Comparison of ENCODE assay signal across 10 cellular contexts in the genomic region with DNA sequence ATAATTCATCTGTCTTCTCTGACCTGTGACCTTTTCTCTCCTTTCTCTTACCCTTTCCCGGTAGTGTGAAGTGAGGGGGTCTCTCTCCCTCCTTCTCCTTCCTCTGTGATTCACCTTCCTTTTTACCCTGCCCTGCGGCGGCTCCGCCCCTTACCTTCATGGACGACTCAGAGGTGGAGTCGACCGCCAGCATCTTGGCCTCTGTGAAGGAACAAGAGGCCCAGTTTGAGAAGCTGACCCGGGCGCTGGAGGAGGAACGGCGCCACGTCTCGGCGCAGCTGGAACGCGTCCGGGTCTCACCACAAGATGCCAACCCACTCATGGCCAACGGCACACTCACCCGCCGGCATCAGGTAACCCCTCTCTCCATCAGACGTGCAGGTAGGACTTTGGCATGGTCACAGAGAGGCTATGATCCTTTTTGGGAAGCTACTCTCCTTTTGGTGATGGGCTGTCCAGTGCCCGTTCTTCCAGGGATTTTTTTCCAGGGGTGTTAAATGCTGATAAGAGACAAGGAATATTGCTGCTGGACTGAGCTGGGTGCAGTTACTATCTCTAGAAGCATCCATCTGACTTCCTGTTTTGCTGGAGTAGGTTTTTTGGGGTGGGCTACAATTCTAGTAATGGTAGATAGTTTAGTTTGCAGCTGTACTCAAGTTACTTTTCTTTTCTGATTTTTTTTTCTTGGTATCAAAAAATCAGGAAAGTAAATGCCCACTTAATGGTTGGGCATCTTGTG. TPM values are rescaled to one million over a fixed set of nuclear protein-coding genes. Genes with fewer than 3 reads are reported as not detected.
DNase-seq lines count a peak whose midpoint lies in the region; ATAC-seq and TF ChIP-seq lines count a peak whose summit lies in the region.
"Had no signal": no experiment of that assay in that cellular context is flagged by ENCODE, and none has a peak within 500 bp of the region (broad histone marks: within the 10 kb centered on the region; RNA-seq: fewer than 3 reads in every experiment).

No MANE protein-coding gene starts in this region.

- H3K27me3 ChIP-seq in lower lobe of right lung (ENCODE audit: low read depth) (no peaks in the 10 kb centered on the region), uterus (no peaks in the 10 kb centered on the region)

- TF ChIP-seq CTCF in lower lobe of right lung (IDR thresholded peaks at IDR 0.05) (no peak), uterus (IDR thresholded peaks at IDR 0.05) (no peak)

- H3K4me3 ChIP-seq in lower lobe of right lung = no peak overlapping the region
- H3K4me3 ChIP-seq in uterus = no peak overlapping the region

- intact Hi-C loops in Right ventricle myocardium inferior (cut with DNase I) (no loop called here), Right ventricle myocardium superior (cut with DNase I) (no loop called here), lower lobe of right lung (cut with DNase I) (no loop called here), uterus (cut with DNase I; ENCODE audit: low total_unique reads) (no loop called here)

- peaks cover 37% of the 10 kb centered on the region for H3K36me3 ChIP-seq in lower lobe of right lung
- no peaks in the 10 kb centered on the region for H3K36me3 ChIP-seq in uterus

- H3K9me3 ChIP-seq in lower lobe of right lung (no peaks in the 10 kb centered on the region), uterus (no peaks in the 10 kb centered on the region)

- H3K4me1 ChIP-seq in lower lobe of right lung (peaks cover 91% of the 10 kb centered on the region), uterus (peaks cover 0 to 29% of the 10 kb centered on the region in 2 donors)

- TF ChIP-seq POLR2A in uterus (IDR thresholded peaks at IDR 0.05) = no peak

- DNase-seq in Right ventricle myocardium inferior (ENCODE audit: missing footprints) (peak; percentile 68), Right ventricle myocardium superior (no peak), lower lobe of right lung (no peak), uterus (no peak)
- peak; percentile 52 for DNase-seq in activated CD8-positive, alpha-beta memory T cell treated with anti-CD3 and anti-CD28 coated beads, Interleukin-2, amount 50 U/mL, for 48 hours
- DNase-seq in activated effector memory CD4-positive, alpha-beta T cell treated with anti-CD3 and anti-CD28 coated beads, Interleukin-2, amount 50 U/mL, for 16 hours = no peak
- DNase-seq: NCI-H345 had no signal

- ATAC-seq in Right ventricle myocardium inferior (no peak), Right ventricle myocardium superior (ENCODE audit: poor library complexity) (no peak), lower lobe of right lung (no peak), GM19035 (IDR thresholded peaks at IDR 0.05; ENCODE audit: unreplicated experiment) (no peak), HG02852 (IDR thresholded peaks at IDR 0.05; ENCODE audit: unreplicated experiment) (no peak)

- H3K27ac ChIP-seq in lower lobe of right lung (peak overlapping the region; percentile 72), uterus (peak overlapping the region; percentile 51 to 54)

RNA-seq across cellular contexts. Expression of a gene that starts 29.9 kb away (rescaled TPM):
- total RNA-seq in Right ventricle myocardium inferior (67.0 TPM), Right ventricle myocardium superior (66.5 TPM), lower lobe of right lung (226 TPM), uterus (100 to 1,000 TPM in 3 of 4 donors, 10 to 100 TPM in 1; 54.1 to 226 (median 166) TPM)

RNA-seq across cellular contexts. Expression of a gene that starts 39.9 kb away (rescaled TPM):
- total RNA-seq in Right ventricle myocardium inferior = not detected
- not detected for total RNA-seq in Right ventricle myocardium superior
- not detected for total RNA-seq in lower lobe of right lung
- total RNA-seq in uterus = not detected
- total RNA-seq: osteocyte had no signal

RNA-seq across cellular contexts. Expression of a gene that starts 50.2 kb away (rescaled TPM):
- total RNA-seq in Right ventricle myocardium inferior (72.9 TPM), Right ventricle myocardium superior (88.4 TPM), lower lobe of right lung (118 TPM), uterus (100 to 1,000 TPM in 2 of 4 donors, 10 to 100 TPM in 2; 78.3 to 475 (median 105) TPM)

Comparison
In these comparisons a context has a peak if more than half of its experiments do, and no peak if none do; other contexts are left out.
1. DNase-seq: peak in Right ventricle myocardium inferior (single experiment) and activated CD8-positive, alpha-beta memory T cell treated with anti-CD3 and anti-CD28 coated beads, Interleukin-2, amount 50 U/mL, for 48 hours (single experiment); none in Right ventricle myocardium superior (single experiment), lower lobe of right lung (single experiment), uterus (0 of 2) and activated effector memory CD4-positive, alpha-beta T cell treated with anti-CD3 and anti-CD28 coated beads, Interleukin-2, amount 50 U/mL, for 16 hours (single experiment).